In the genomic region with DNA sequence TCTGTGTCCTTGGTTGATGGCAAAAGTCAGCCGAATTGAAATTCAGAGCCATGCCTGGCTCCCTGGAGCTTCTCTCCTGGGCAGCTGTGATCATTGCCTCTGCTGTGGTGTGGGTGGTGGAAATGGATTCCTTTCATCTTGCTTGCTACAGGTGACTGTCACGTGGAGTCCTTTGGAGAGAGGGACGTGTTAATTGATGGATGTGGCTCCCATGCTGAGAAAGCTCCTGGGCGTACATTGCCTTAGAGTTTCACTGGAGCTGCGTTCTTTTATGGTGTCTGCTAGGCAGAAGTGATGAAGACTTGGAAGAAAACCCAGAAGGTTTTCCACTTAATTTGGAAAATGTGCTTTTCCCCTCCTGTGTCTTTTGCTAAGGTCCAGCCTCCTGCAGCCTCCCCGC, we compare ENCODE assay signal across 28 cellular contexts.
"Had no signal": no experiment of that assay in that cellular context is flagged by ENCODE, and none has a peak within 500 bp of the region (broad histone marks: within the 10 kb centered on the region; RNA-seq: fewer than 3 reads in every experiment).

No MANE protein-coding gene starts in this region.

- H3K9ac ChIP-seq: neural progenitor cell, parathyroid adenoma had no signal

- H3K27ac Mint-ChIP-seq: activated CD8-positive, alpha-beta T cell treated with anti-CD3 and anti-CD28 coated beads for 36 hours; activated T-helper 17 cell treated with anti-CD3 and anti-CD28 coated beads, Interleukin-2, amount 50 U/mL, for 72 hours; immature natural killer cell; naive thymus-derived CD8-positive, alpha-beta T cell; neural progenitor cell had no signal

- H3K4me1 ChIP-seq: foreskin keratinocyte, neural progenitor cell, parathyroid adenoma, psoas muscle, transverse colon had no signal

- H3K4me2 ChIP-seq: neural progenitor cell had no signal

- H3K27me3 Mint-ChIP-seq: activated CD8-positive, alpha-beta T cell treated with anti-CD3 and anti-CD28 coated beads for 36 hours; activated T-helper 17 cell treated with anti-CD3 and anti-CD28 coated beads, Interleukin-2, amount 50 U/mL, for 72 hours; naive thymus-derived CD8-positive, alpha-beta T cell had no signal

- H3K36me3 Mint-ChIP-seq: immature natural killer cell had no signal

- H3K4me3 Mint-ChIP-seq: activated CD8-positive, alpha-beta T cell treated with anti-CD3 and anti-CD28 coated beads for 36 hours; activated T-cell treated with anti-CD3 and anti-CD28 coated beads, Interleukin-2, amount 50 U/mL, for 4 hours; activated T-helper 17 cell treated with anti-CD3 and anti-CD28 coated beads, Interleukin-2, amount 50 U/mL, for 72 hours; immature natural killer cell; naive thymus-derived CD8-positive, alpha-beta T cell; neural progenitor cell had no signal

- H3K79me2 ChIP-seq: parathyroid adenoma had no signal

- H3K4me1 Mint-ChIP-seq: immature natural killer cell had no signal

- H3K36me3 ChIP-seq: neural progenitor cell had no signal

- DNase-seq: activated CD4-positive, alpha-beta T cell treated with anti-CD3 and anti-CD28 coated beads for 1 hour; activated CD4-positive, alpha-beta T cell treated with anti-CD3 and anti-CD28 coated beads, Interleukin-2, amount 50 U/mL, for 1 hour; activated CD8-positive, alpha-beta T cell treated with anti-CD3 and anti-CD28 coated beads for 36 hours; activated gamma-delta T cell treated with Interleukin-2 at 50 U/mL for 16 hours; activated naive CD4-positive, alpha-beta T cell treated with anti-CD3 and anti-CD28 coated beads, Interleukin-2, amount 50 U/mL, for 16 hours; activated T-cell treated with anti-CD3 and anti-CD28 coated beads, Interleukin-2, amount 50 U/mL, for 4 hours; amniotic stem cell; brain microvascular endothelial cell; caudate nucleus; foreskin keratinocyte; heart left ventricle; hypothalamus; immature natural killer cell; kidney; left colon; mammary epithelial cell; midbrain; naive thymus-derived CD8-positive, alpha-beta T cell; occipital lobe; psoas muscle; spleen; stimulated activated naive CD4-positive, alpha-beta T cell; T1000; transverse colon had no signal

- H3K27me3 ChIP-seq: brain microvascular endothelial cell, esophagus muscularis mucosa, foreskin keratinocyte, heart left ventricle, neural progenitor cell, spleen, transverse colon had no signal

- H2AFZ ChIP-seq: neural progenitor cell, parathyroid adenoma had no signal

- H3K27ac ChIP-seq: brain microvascular endothelial cell, esophagus muscularis mucosa, foreskin keratinocyte, heart left ventricle, neural progenitor cell, parathyroid adenoma, psoas muscle, spleen, transverse colon had no signal

- H3K9me3 Mint-ChIP-seq: activated CD8-positive, alpha-beta T cell treated with anti-CD3 and anti-CD28 coated beads for 36 hours; activated T-cell treated with anti-CD3 and anti-CD28 coated beads, Interleukin-2, amount 50 U/mL, for 4 hours; activated T-helper 17 cell treated with anti-CD3 and anti-CD28 coated beads, Interleukin-2, amount 50 U/mL, for 72 hours; immature natural killer cell; naive thymus-derived CD8-positive, alpha-beta T cell; neural progenitor cell had no signal

- H3K9me3 ChIP-seq: esophagus muscularis mucosa, heart left ventricle, psoas muscle, spleen, transverse colon had no signal

- H3K4me3 ChIP-seq: esophagus muscularis mucosa, heart left ventricle, neural progenitor cell, psoas muscle, spleen, transverse colon had no signal
